Comparison of ENCODE assay signal across 15 cellular contexts in the genomic region with DNA sequence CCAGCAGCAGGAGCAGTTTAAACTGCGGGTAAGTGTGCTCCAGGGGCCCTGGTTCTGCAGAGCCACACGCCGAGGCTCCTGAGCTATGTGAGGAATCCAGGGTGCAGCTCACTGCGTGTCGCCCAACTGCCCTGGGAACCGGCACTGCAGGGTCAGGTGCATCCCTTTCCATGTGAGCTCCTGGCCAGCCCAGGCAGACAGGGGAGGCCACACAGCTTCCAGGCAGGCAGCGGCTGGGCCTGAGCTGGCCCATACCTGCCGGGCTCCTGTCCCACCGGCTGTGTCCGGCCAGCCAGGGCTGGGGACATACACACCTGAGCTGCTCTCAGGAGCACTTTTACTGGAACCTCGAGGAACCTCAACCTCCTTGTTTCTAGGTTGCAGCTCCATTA. TPM values are rescaled to one million over a fixed set of nuclear protein-coding genes. Genes with fewer than 3 reads are reported as not detected.
DNase-seq lines count a peak whose midpoint lies in the region; ATAC-seq and TF ChIP-seq lines count a peak whose summit lies in the region.
"Had no signal": no experiment of that assay in that cellular context is flagged by ENCODE, and none has a peak within 500 bp of the region (broad histone marks: within the 10 kb centered on the region; RNA-seq: fewer than 3 reads in every experiment).

No MANE protein-coding gene starts in this region.

- H3K4me1 Mint-ChIP-seq in HFFc6 (ENCODE audit: low read depth) = peaks cover 24% of the 10 kb centered on the region
- no peaks in the 10 kb centered on the region for H3K4me1 Mint-ChIP-seq in endodermal cell
- H3K4me1 Mint-ChIP-seq: CD8-positive, alpha-beta memory T cell; stimulated activated effector memory CD8-positive, alpha-beta T cell treated with anti-CD3 and anti-CD28 coated beads, Interleukin-12 subunit alpha, Interleukin-12 subunit beta, amount 100 ng/mL, for 72 hours had no signal

- no peak overlapping the region for H3K4me3 ChIP-seq in endodermal cell (ENCODE audit: low read length)
- H3K4me3 ChIP-seq in suprapubic skin = no peak overlapping the region
- H3K4me3 ChIP-seq in OCI-LY7 (ENCODE audit: low read depth, low read length, poor library complexity, severe bottlenecking) = no peak overlapping the region
- H3K4me3 ChIP-seq: prostate gland had no signal

- no peak for TF ChIP-seq POLR2A in suprapubic skin (IDR thresholded peaks at IDR 0.05)

- intact Hi-C loops in OCI-LY7 (cut with micrococcal nuclease; ENCODE audit: unreplicated experiment) = no loop called here

- POLR2A ChIA-PET in OCI-LY7 (lab: Charles Lee) = no interaction called here

- H3K27me3 Mint-ChIP-seq in HFFc6 (ENCODE audit: insufficient read depth) = peaks cover 4% of the 10 kb centered on the region
- H3K27me3 Mint-ChIP-seq in endodermal cell (ENCODE audit: insufficient read depth) = no peaks in the 10 kb centered on the region

- H2AFZ ChIP-seq in OCI-LY7 (ENCODE audit: low read length) = no peak overlapping the region

- H3K27ac Mint-ChIP-seq in HFFc6 = peak overlapping the region; percentile 86
- no peak overlapping the region for H3K27ac Mint-ChIP-seq in endodermal cell
- H3K27ac Mint-ChIP-seq: dendritic cell treated with granulocyte-macrophage colony-stimulating factor and Interleukin-4, amounts not matched to agents 40 ng/mL and 50 ng/mL, for 4 days; stimulated activated effector memory CD8-positive, alpha-beta T cell treated with anti-CD3 and anti-CD28 coated beads, Interleukin-12 subunit alpha, Interleukin-12 subunit beta, amount 100 ng/mL, for 72 hours had no signal

- no peaks in the 10 kb centered on the region for H3K9me2 ChIP-seq in OCI-LY7 (ENCODE audit: insufficient read depth, low read length)

- H3K9me3 Mint-ChIP-seq in HFFc6 (no peaks in the 10 kb centered on the region), endodermal cell (peaks cover 2% of the 10 kb centered on the region)
- H3K9me3 Mint-ChIP-seq: CD8-positive, alpha-beta memory T cell; dendritic cell treated with granulocyte-macrophage colony-stimulating factor and Interleukin-4, amounts not matched to agents 40 ng/mL and 50 ng/mL, for 4 days; stimulated activated effector memory CD8-positive, alpha-beta T cell treated with anti-CD3 and anti-CD28 coated beads, Interleukin-12 subunit alpha, Interleukin-12 subunit beta, amount 100 ng/mL, for 72 hours had no signal

- H3K4me1 ChIP-seq in endodermal cell (ENCODE audit: control insufficient read depth, insufficient read depth, low read length) (no peaks in the 10 kb centered on the region), suprapubic skin (peaks cover 15% of the 10 kb centered on the region), OCI-LY7 (ENCODE audit: insufficient read depth, low read length, poor library complexity, severe bottlenecking) (no peaks in the 10 kb centered on the region)
- H3K4me1 ChIP-seq: prostate gland had no signal

- BruUV-seq in OCI-LY7 (replicated peaks; lab: Mats Ljungman, UMichigan) = no TSS peak

- no peaks in the 10 kb centered on the region for H3K27me3 ChIP-seq in endodermal cell (ENCODE audit: control insufficient read depth, insufficient read depth, low read length, poor library complexity, severe bottlenecking)
- peaks cover 13% of the 10 kb centered on the region for H3K27me3 ChIP-seq in suprapubic skin

- 90 to 93% methylated on average over 8 to 11 of the region's 11 CpGs for WGBS in endodermal cell (ENCODE audit: insufficient coverage in 1 of 2, insufficient read length in 1 of 2), 2 experiments
- WGBS in suprapubic skin = 62% methylated on average over 4 of the region's 11 CpGs

- CTCF ChIA-PET in OCI-LY7 (lab: Charles Lee; ENCODE audit: unreplicated experiment) = no interaction called here

- no peak for TF ChIP-seq EP300 in suprapubic skin (IDR thresholded peaks at IDR 0.05)

- TF ChIP-seq CTCF in HFFc6 (IDR thresholded peaks at IDR 0.05) = no peak
- TF ChIP-seq CTCF in endodermal cell (conservative IDR thresholded peaks at IDR 0.05) = no peak
- TF ChIP-seq CTCF in suprapubic skin (IDR thresholded peaks at IDR 0.05) = no peak
- no peak for TF ChIP-seq CTCF in OCI-LY7 (conservative IDR thresholded peaks at IDR 0.05; ENCODE audit: low read length)

- no peaks in the 10 kb centered on the region; the same call in 1 of the 2 replicates for H3K36me3 Mint-ChIP-seq in HFFc6 (ENCODE audit: low read depth)
- no peaks in the 10 kb centered on the region for H3K36me3 Mint-ChIP-seq in endodermal cell (ENCODE audit: low read depth)
- H3K36me3 Mint-ChIP-seq: CD8-positive, alpha-beta memory T cell; stimulated activated effector memory CD8-positive, alpha-beta T cell treated with anti-CD3 and anti-CD28 coated beads, Interleukin-12 subunit alpha, Interleukin-12 subunit beta, amount 100 ng/mL, for 72 hours had no signal

- DNase-seq in HFFc6 (no peak), endodermal cell (peak; percentile 41), mesenteric fat pad (ENCODE audit: low spot score) (peak; percentile 77), suprapubic skin (ENCODE audit: low spot score in 2 of 2) (peak in 1 of 2 donors; percentile 52), OCI-LY7 (ENCODE audit: low spot score) (no peak)
- DNase-seq: NCI-H1694; NCI-H524; stimulated activated CD4-positive, alpha-beta T cell treated with anti-CD3 and anti-CD28 coated beads, Interleukin-4, amount 100 ng/mL, for 4 hours had no signal

- H4K20me1 ChIP-seq in OCI-LY7 (ENCODE audit: insufficient read depth, low read length) = no peaks in the 10 kb centered on the region

- no peaks in the 10 kb centered on the region for H3K79me2 ChIP-seq in OCI-LY7 (ENCODE audit: insufficient read depth, low read depth, low read length)

- H3K27ac ChIP-seq in endodermal cell (ENCODE audit: low read depth, low read length) (no peak overlapping the region), suprapubic skin (peak overlapping the region; percentile 31), OCI-LY7 (ENCODE audit: low read depth, low read length, poor library complexity, severe bottlenecking) (no peak overlapping the region)
- H3K27ac ChIP-seq: HL-60 had no signal

- H3K36me3 ChIP-seq in endodermal cell (ENCODE audit: control insufficient read depth, insufficient read depth, low read length) (no peaks in the 10 kb centered on the region), suprapubic skin (no peaks in the 10 kb centered on the region), OCI-LY7 (ENCODE audit: insufficient read depth, low read length) (no peaks in the 10 kb centered on the region)
- H3K36me3 ChIP-seq: prostate gland had no signal

- H3K4me2 ChIP-seq in OCI-LY7 (ENCODE audit: low read length) = no peak overlapping the region

- H3K4me3 Mint-ChIP-seq in HFFc6 (peak overlapping the region; percentile 78), endodermal cell (no peak overlapping the region)
- H3K4me3 Mint-ChIP-seq: CD8-positive, alpha-beta memory T cell; dendritic cell treated with granulocyte-macrophage colony-stimulating factor and Interleukin-4, amounts not matched to agents 40 ng/mL and 50 ng/mL, for 4 days; stimulated activated effector memory CD8-positive, alpha-beta T cell treated with anti-CD3 and anti-CD28 coated beads, Interleukin-12 subunit alpha, Interleukin-12 subunit beta, amount 100 ng/mL, for 72 hours had no signal

- no peak overlapping the region for H3K9ac ChIP-seq in endodermal cell (ENCODE audit: extremely low read depth, low read length, poor library complexity, severe bottlenecking)

- H3K9me3 ChIP-seq in endodermal cell (ENCODE audit: control insufficient read depth, low read length) (no peaks in the 10 kb centered on the region), suprapubic skin (no peaks in the 10 kb centered on the region), OCI-LY7 (ENCODE audit: low read length) (no peaks in the 10 kb centered on the region)
- H3K9me3 ChIP-seq: prostate gland had no signal

- ATAC-seq in HG03108 (IDR thresholded peaks at IDR 0.05; ENCODE audit: unreplicated experiment) (no peak), GM21576 (IDR thresholded peaks at IDR 0.05; ENCODE audit: unreplicated experiment) (no peak)
- ATAC-seq: stimulated activated effector memory CD8-positive, alpha-beta T cell treated with anti-CD3 and anti-CD28 coated beads, Interleukin-12 subunit alpha, Interleukin-12 subunit beta, amount 100 ng/mL, for 72 hours had no signal

RNA-seq across cellular contexts. Expression of gene COL18A1, which starts 18.6 kb away (rescaled TPM):
- total RNA-seq in HFFc6 (2021; fragmentation: NEBNext Ultra II Directional; extraction: Animal tissue kit (Norgen Biotek cat#: 25700)) = 10 to 100 TPM; 39.8 to 93.5 (median 86.8) TPM
- total RNA-seq in endodermal cell (100 to 1,000 TPM; 332 to 398 TPM), mesenteric fat pad (79.8 TPM), suprapubic skin (100 to 1,000 TPM in 2 of 4 donors, 10 to 100 TPM in 2; 71.9 to 157 (median 101) TPM), OCI-LY7 (2022) (0.18 and 0.23 TPM in 2 replicates)
- polyA plus RNA-seq in endodermal cell (2013, experiment 1 of 2) = 216 TPM
- polyA plus RNA-seq in endodermal cell (2013, experiment 2 of 2) = 213 TPM
- total RNA-seq in OCI-LY7 (2014; rRNA removed; shearing (Covaris generic)) = 4.9 and 7.4 TPM in 2 replicates

Comparison
In these comparisons a context has a peak if more than half of its experiments do, and no peak if none do; other contexts are left out.
1. DNase-seq: peak in endodermal cell (single experiment) and mesenteric fat pad (single experiment); none in HFFc6 (single experiment) and OCI-LY7 (single experiment).